ENCODE assay signal across 1 cellular context in genomic region chr11:74412733-74413359, GRCh38.
TF ChIP-seq lines count a peak whose summit lies in the region.

No MANE protein-coding gene starts in this region.

TF ChIP-seq in SK-N-SH, 30 proteins besides CTCF, POLR2A, EP300 and RAD21 (continued from another document):
- no peak for TF ChIP-seq REST (IDR thresholded peaks at IDR 0.05; ENCODE audit: low read depth, low read length)
- TF ChIP-seq, protein P1, sequence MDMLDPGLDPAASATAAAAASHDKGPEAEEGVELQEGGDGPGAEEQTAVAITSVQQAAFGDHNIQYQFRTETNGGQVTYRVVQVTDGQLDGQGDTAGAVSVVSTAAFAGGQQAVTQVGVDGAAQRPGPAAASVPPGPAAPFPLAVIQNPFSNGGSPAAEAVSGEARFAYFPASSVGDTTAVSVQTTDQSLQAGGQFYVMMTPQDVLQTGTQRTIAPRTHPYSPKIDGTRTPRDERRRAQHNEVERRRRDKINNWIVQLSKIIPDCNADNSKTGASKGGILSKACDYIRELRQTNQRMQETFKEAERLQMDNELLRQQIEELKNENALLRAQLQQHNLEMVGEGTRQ (IDR thresholded peaks at IDR 0.05; ENCODE audit: borderline replicate concordance, low read depth, low read length), result no peak
TF ChIP-seq in SK-N-SH: peak in this region for 0.
